ENCODE assay signal across 8 cellular contexts in the genomic region with DNA sequence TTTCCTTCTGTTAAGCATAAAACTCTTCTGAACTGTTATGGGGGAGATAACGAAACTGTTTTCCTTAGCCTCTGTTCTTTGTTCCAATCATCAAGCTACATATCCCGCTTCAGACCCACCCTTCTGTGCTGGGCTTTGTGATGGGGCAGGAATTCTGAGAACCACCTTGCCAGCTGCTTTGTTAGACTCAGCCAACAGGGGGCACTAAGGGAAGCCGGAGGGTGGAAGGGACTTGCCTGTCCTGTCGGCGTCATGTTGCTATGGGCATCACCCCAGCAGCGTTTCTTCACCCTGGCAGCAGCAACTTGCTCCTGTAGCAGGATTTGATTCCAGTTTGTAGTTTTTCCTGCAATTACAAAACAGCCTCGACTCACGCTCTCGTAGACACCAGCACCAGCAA.
DNase-seq lines count a peak whose midpoint lies in the region; ATAC-seq and TF ChIP-seq lines count a peak whose summit lies in the region.

No MANE protein-coding gene starts in this region.

- H3F3A ChIP-seq in PC-9 (ENCODE audit: insufficient read depth, low read depth) (no peaks in the 10 kb centered on the region), smooth muscle cell (ENCODE audit: low read depth) (no peaks in the 10 kb centered on the region)

- H3K27me3 ChIP-seq in breast epithelium: no peaks in the 10 kb centered on the region
- no peaks in the 10 kb centered on the region for H3K27me3 ChIP-seq in PC-9 (ENCODE audit: insufficient read depth, low read depth)
- H3K27me3 ChIP-seq in esophagus muscularis mucosa: no peaks in the 10 kb centered on the region
- H3K27me3 ChIP-seq in smooth muscle cell (ENCODE audit: low read depth): peaks cover 24% of the 10 kb centered on the region

- H3K4me1 Mint-ChIP-seq in MCF 10A (ENCODE audit: insufficient read depth, unreplicated experiment): no peaks in the 10 kb centered on the region

- BruUV-seq in MCF 10A (replicated peaks; lab: Mats Ljungman, UMichigan): no TSS peak
- BruUV-seq in PC-9 (replicated peaks; lab: Mats Ljungman, UMichigan): no TSS peak

- H3K27ac ChIP-seq in breast epithelium: no peak overlapping the region
- H3K27ac ChIP-seq in PC-9: no peak overlapping the region
- peak overlapping the region; percentile 38 to 54 (median 44) for H3K27ac ChIP-seq in esophagus muscularis mucosa (replicated peaks in 1 of 4)
- no peak overlapping the region for H3K27ac ChIP-seq in smooth muscle cell (ENCODE audit: low read depth)

- no peaks in the 10 kb centered on the region for H3K9me2 ChIP-seq in PC-9 (ENCODE audit: insufficient read depth)

- H3K36me3 ChIP-seq in breast epithelium (no peaks in the 10 kb centered on the region), PC-9 (ENCODE audit: low read depth) (no peaks in the 10 kb centered on the region), esophagus muscularis mucosa (no peaks in the 10 kb centered on the region), smooth muscle cell (ENCODE audit: low read depth) (no peaks in the 10 kb centered on the region)

- peak overlapping the region; percentile 50 for H3K4me3 Mint-ChIP-seq in MCF 10A (ENCODE audit: unreplicated experiment)

- H3K27ac Mint-ChIP-seq in MCF 10A (ENCODE audit: low read depth, unreplicated experiment): no peak overlapping the region

- peak; percentile 72 for DNase-seq in MCF 10A (ENCODE audit: unreplicated experiment)
- DNase-seq in breast epithelium (ENCODE audit: low spot score in 2 of 2): no peak
- peak in 1 of 2 experiments; percentile 5 for DNase-seq in PC-9
- DNase-seq in esophagus muscularis mucosa (ENCODE audit: extremely low spot score): no peak
- no peak for DNase-seq in smooth muscle cell (lab: John Stamatoyannopoulos, UW; ENCODE audit: unreplicated experiment)
- no peak for DNase-seq in GM19240 (ENCODE audit: insufficient read length, low spot score)
- no peak for DNase-seq in DMS79 (lab: John Stamatoyannopoulos, UW)

- H4K20me1 ChIP-seq in PC-9 (ENCODE audit: insufficient read depth) (no peaks in the 10 kb centered on the region), smooth muscle cell (ENCODE audit: low read depth) (no peaks in the 10 kb centered on the region)

- TF ChIP-seq POLR2A in breast epithelium (IDR thresholded peaks at IDR 0.05) (no peak), esophagus muscularis mucosa (IDR thresholded peaks at IDR 0.05; ENCODE audit: low read depth) (no peak)

- peak overlapping the region in 1 of 3 donors; percentile 45 for H3K4me3 ChIP-seq in breast epithelium
- H3K4me3 ChIP-seq in PC-9: no peak overlapping the region
- peak overlapping the region; percentile 12 to 43 (median 41) for H3K4me3 ChIP-seq in esophagus muscularis mucosa
- no peak overlapping the region for H3K4me3 ChIP-seq in smooth muscle cell

- TF ChIP-seq CTCF in MCF 10A (IDR thresholded peaks at IDR 0.05; ENCODE audit: unreplicated experiment) (peak; percentile 48), breast epithelium (IDR thresholded peaks at IDR 0.05) (no peak), PC-9 (conservative IDR thresholded peaks at IDR 0.05) (peak; percentile 47; the same call in 1 of the 2 replicates), esophagus muscularis mucosa (IDR thresholded peaks at IDR 0.05) (peak; percentile 53 to 66 (median 56)), smooth muscle cell (IDR thresholded peaks at IDR 0.05; ENCODE audit: borderline replicate concordance, insufficient read depth, poor library complexity, severe bottlenecking) (peak; percentile 42)

- peaks cover 64% of the 10 kb centered on the region for H3K27me3 Mint-ChIP-seq in MCF 10A (ENCODE audit: insufficient read depth, unreplicated experiment)

- no peak overlapping the region for H2AFZ ChIP-seq in PC-9
- no peak overlapping the region for H2AFZ ChIP-seq in smooth muscle cell (ENCODE audit: low read depth)

- H3K9ac ChIP-seq in smooth muscle cell (ENCODE audit: low read depth): no peak overlapping the region

- peaks cover 7% of the 10 kb centered on the region for H3K36me3 Mint-ChIP-seq in MCF 10A (ENCODE audit: insufficient read depth, unreplicated experiment)

- intact Hi-C loops in MCF 10A (cut with micrococcal nuclease): no loop called here
- intact Hi-C loops in breast epithelium (cut with DNase I; ENCODE audit: low total_unique reads): no loop called here
- intact Hi-C loops in PC-9 (cut with micrococcal nuclease; ENCODE audit: unreplicated experiment): no loop called here
- intact Hi-C loops in esophagus muscularis mucosa (cut with DNase I): no loop called here

- CTCF ChIA-PET in MCF 10A (lab: Yijun Ruan, JAX) (interaction anchor here (0.5 to 1.4 kb wide), 5 partner anchors 12 to 251 kb away, joined by 3 to 4 read pairs (median 3); no protein-coding TSS in a partner anchor), PC-9 (lab: Charles Lee) (no interaction called here)

- POLR2A ChIA-PET in MCF 10A (lab: Yijun Ruan, JAX): no interaction called here
- POLR2A ChIA-PET in PC-9 (lab: Charles Lee; ENCODE audit: unreplicated experiment): no interaction called here

- no peak overlapping the region for H3K4me2 ChIP-seq in PC-9
- peak overlapping the region; percentile 41 for H3K4me2 ChIP-seq in smooth muscle cell

- ATAC-seq in HG02852 (IDR thresholded peaks at IDR 0.05; ENCODE audit: unreplicated experiment): peak; percentile 61

- WGBS in esophagus muscularis mucosa: 26% methylated on average over 9 of the region's 9 CpGs
- WGBS in smooth muscle cell (ENCODE audit: low lambda C conversion rate): 32% methylated on average over 9 of the region's 9 CpGs

- H3K9me3 Mint-ChIP-seq in MCF 10A (ENCODE audit: unreplicated experiment): no peaks in the 10 kb centered on the region

- no peaks in the 10 kb centered on the region for H3K79me2 ChIP-seq in PC-9 (ENCODE audit: low read depth)
- H3K79me2 ChIP-seq in smooth muscle cell (ENCODE audit: low read depth): no peaks in the 10 kb centered on the region

- no peaks in the 10 kb centered on the region for H3K4me1 ChIP-seq in breast epithelium
- no peaks in the 10 kb centered on the region for H3K4me1 ChIP-seq in PC-9 (replicated peaks; ENCODE audit: insufficient read depth)
- peaks cover 0 to 52% (median 43%) of the 10 kb centered on the region in 4 donors for H3K4me1 ChIP-seq in esophagus muscularis mucosa
- H3K4me1 ChIP-seq in smooth muscle cell (ENCODE audit: low read depth): no peaks in the 10 kb centered on the region

- H3K9me3 ChIP-seq in breast epithelium: no peaks in the 10 kb centered on the region
- H3K9me3 ChIP-seq in PC-9 (ENCODE audit: insufficient read depth, low read depth): no peaks in the 10 kb centered on the region
- H3K9me3 ChIP-seq in esophagus muscularis mucosa: no peaks in the 10 kb centered on the region
- H3K9me3 ChIP-seq in smooth muscle cell (replicated peaks; ENCODE audit: low read depth): no peaks in the 10 kb centered on the region

- TF ChIP-seq EP300 in esophagus muscularis mucosa (IDR thresholded peaks at IDR 0.05): no peak

Comparison
In these comparisons a context has a peak if more than half of its experiments do, and no peak if none do; other contexts are left out.
1. CTCF ChIP-seq: peak in MCF 10A (single experiment), PC-9 (single experiment), esophagus muscularis mucosa (3 of 3) and smooth muscle cell (single experiment); none in breast epithelium (0 of 3).
2. H3K27ac ChIP-seq: peak in esophagus muscularis mucosa (4 of 4); none in breast epithelium (0 of 2), PC-9 (single experiment) and smooth muscle cell (single experiment).
3. H3K4me3 ChIP-seq: peak in esophagus muscularis mucosa (4 of 4); none in PC-9 (single experiment) and smooth muscle cell (single experiment).